ENCODE assay signal across 12 cellular contexts in genomic region chr7:134856141-134856540, GRCh38.
A peak's percentile ranks its signal among the peaks of the same experiment; 100 is the strongest.
DNase-seq lines count a peak whose midpoint lies in the region; ATAC-seq and TF ChIP-seq lines count a peak whose summit lies in the region.
"Had no signal": no experiment of that assay in that cellular context is flagged by ENCODE, and none has a peak within 500 bp of the region (broad histone marks: within the 10 kb centered on the region; RNA-seq: fewer than 3 reads in every experiment).

No MANE protein-coding gene starts in this region.

- H3K9me3 ChIP-seq in mesodermal cell (ENCODE audit: control insufficient read depth, low read length), result no peaks in the 10 kb centered on the region
- no peaks in the 10 kb centered on the region for H3K9me3 ChIP-seq in tibial artery
- no peaks in the 10 kb centered on the region for H3K9me3 ChIP-seq in BE2C

- H3K9me3 Mint-ChIP-seq in activated T-cell treated with anti-CD3 and anti-CD28 coated beads, Interleukin-2, amount 50 U/mL, for 72 hours, result peaks cover 2 to 4% of the 10 kb centered on the region in 2 donors
- H3K9me3 Mint-ChIP-seq in brain, result no peaks in the 10 kb centered on the region

- H3K4me3 ChIP-seq in mesodermal cell (ENCODE audit: extremely low read depth, insufficient read depth, low read length, poor library complexity, severe bottlenecking), result no peak overlapping the region
- H3K4me3 ChIP-seq in tibial artery, result peak overlapping the region in 1 of 2 donors; percentile 6
- H3K4me3 ChIP-seq in BE2C (ENCODE audit: low read depth, low read length), result no peak overlapping the region

- ATAC-seq in activated T-cell treated with anti-CD3 and anti-CD28 coated beads, Interleukin-2, amount 50 U/mL, for 72 hours (replicated peaks in 1 of 2), result no peak
- no peak for ATAC-seq in GM18498 (IDR thresholded peaks at IDR 0.05; ENCODE audit: unreplicated experiment)

- H3K4me1 ChIP-seq in mesodermal cell (ENCODE audit: control insufficient read depth, insufficient read depth, low read length, poor library complexity, severe bottlenecking) (peaks cover 24% of the 10 kb centered on the region), tibial artery (peaks cover 8 to 98% (median 53%) of the 10 kb centered on the region in 4 donors), BE2C (no peaks in the 10 kb centered on the region)

- H3K27me3 ChIP-seq in tibial artery (no peaks in the 10 kb centered on the region), BE2C (no peaks in the 10 kb centered on the region)

- no peak overlapping the region for H3K27ac Mint-ChIP-seq in activated T-cell treated with anti-CD3 and anti-CD28 coated beads, Interleukin-2, amount 50 U/mL, for 72 hours
- H3K27ac Mint-ChIP-seq in brain, result peak overlapping the region in 4 of 5 experiments; percentile 21 to 72 (median 54)

- H3K36me3 ChIP-seq in mesodermal cell (ENCODE audit: control insufficient read depth, insufficient read depth, low read length) (peaks cover 47% of the 10 kb centered on the region), tibial artery (no peaks in the 10 kb centered on the region), BE2C (no peaks in the 10 kb centered on the region)

- H3K36me3 Mint-ChIP-seq in activated T-cell treated with anti-CD3 and anti-CD28 coated beads, Interleukin-2, amount 50 U/mL, for 72 hours (ENCODE audit: insufficient read depth in 2 of 2), result peaks cover 0 to 7% of the 10 kb centered on the region in 2 donors
- peaks cover 4% of the 10 kb centered on the region for H3K36me3 Mint-ChIP-seq in brain

- H3K27ac ChIP-seq in mesodermal cell (ENCODE audit: low read depth, low read length, severe bottlenecking) (peak overlapping the region; percentile 84), tibial artery (peak overlapping the region; percentile 69 to 71)

- H3K4me1 Mint-ChIP-seq in activated T-cell treated with anti-CD3 and anti-CD28 coated beads, Interleukin-2, amount 50 U/mL, for 72 hours (ENCODE audit: low read depth), result peaks cover 33% of the 10 kb centered on the region
- peaks cover 25% of the 10 kb centered on the region for H3K4me1 Mint-ChIP-seq in brain

- DNase-seq in activated T-cell treated with anti-CD3 and anti-CD28 coated beads, Interleukin-2, amount 50 U/mL, for 72 hours, result no peak
- DNase-seq in activated T-cell treated with anti-CD3 and anti-CD28 coated beads, Interleukin-2, amount 50 U/mL, for 1 hour, result no peak
- DNase-seq in tibial artery, result no peak
- no peak for DNase-seq in NOMO-1 (lab: John Stamatoyannopoulos, UW; ENCODE audit: unreplicated experiment in 2 of 2)
- DNase-seq in BE2C, result no peak
- DNase-seq: AML-193; MV-4-11; NCI-H774; stimulated activated CD4-positive, alpha-beta T cell treated with anti-CD3 and anti-CD28 coated beads, Interleukin-2, amount 100 ng/mL, for 48 hours had no signal

- TF ChIP-seq CTCF in brain (conservative IDR thresholded peaks at IDR 0.05) (no peak), tibial artery (IDR thresholded peaks at IDR 0.05) (no peak), BE2C (IDR thresholded peaks at IDR 0.05; ENCODE audit: low read depth, low read length) (no peak)

- intact Hi-C loops in tibial artery (cut with DNase I; ENCODE audit: low total_unique reads), result no loop called here

- 81 to 91% methylated on average over 6 to 7 of the region's 7 CpGs for WGBS in mesodermal cell (ENCODE audit: insufficient coverage in 2 of 2), 2 experiments

- H3K4me3 Mint-ChIP-seq in activated T-cell treated with anti-CD3 and anti-CD28 coated beads, Interleukin-2, amount 50 U/mL, for 72 hours, result peak overlapping the region; percentile 18 to 31
- peak overlapping the region in 1 of 5 experiments; percentile 48 for H3K4me3 Mint-ChIP-seq in brain

- no peaks in the 10 kb centered on the region for H3K27me3 Mint-ChIP-seq in activated T-cell treated with anti-CD3 and anti-CD28 coated beads, Interleukin-2, amount 50 U/mL, for 72 hours (ENCODE audit: low read depth)
- no peaks in the 10 kb centered on the region for H3K27me3 Mint-ChIP-seq in brain
